1 cellular context compared by ENCODE assay signal in the genomic region with DNA sequence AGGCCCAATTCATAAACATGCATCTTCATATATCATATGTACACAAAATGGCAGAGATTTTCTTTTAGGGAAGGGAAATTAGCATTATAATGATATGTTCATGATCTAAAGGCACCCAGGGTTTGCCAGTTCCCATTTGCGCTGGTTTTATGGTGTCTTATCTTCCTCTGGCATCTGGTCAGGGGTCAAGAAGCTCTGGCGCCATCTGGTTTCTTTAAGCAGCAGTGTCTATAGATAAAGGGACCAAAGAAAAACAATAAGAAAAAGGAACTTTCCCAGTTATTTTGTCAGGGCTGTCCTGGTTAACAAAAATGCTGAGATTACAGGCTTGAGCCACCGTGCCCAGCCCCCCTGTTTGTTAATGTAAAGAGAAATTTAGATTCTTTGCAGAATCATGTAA.
TF ChIP-seq lines count a peak whose summit lies in the region.

No MANE protein-coding gene starts in this region.

TF ChIP-seq in SK-N-SH treated with all-trans-retinoic acid at 6 μM for 48 hours, 23 proteins besides CTCF, POLR2A, EP300 and RAD21 (continued from another document):
- TF ChIP-seq, protein P1, sequence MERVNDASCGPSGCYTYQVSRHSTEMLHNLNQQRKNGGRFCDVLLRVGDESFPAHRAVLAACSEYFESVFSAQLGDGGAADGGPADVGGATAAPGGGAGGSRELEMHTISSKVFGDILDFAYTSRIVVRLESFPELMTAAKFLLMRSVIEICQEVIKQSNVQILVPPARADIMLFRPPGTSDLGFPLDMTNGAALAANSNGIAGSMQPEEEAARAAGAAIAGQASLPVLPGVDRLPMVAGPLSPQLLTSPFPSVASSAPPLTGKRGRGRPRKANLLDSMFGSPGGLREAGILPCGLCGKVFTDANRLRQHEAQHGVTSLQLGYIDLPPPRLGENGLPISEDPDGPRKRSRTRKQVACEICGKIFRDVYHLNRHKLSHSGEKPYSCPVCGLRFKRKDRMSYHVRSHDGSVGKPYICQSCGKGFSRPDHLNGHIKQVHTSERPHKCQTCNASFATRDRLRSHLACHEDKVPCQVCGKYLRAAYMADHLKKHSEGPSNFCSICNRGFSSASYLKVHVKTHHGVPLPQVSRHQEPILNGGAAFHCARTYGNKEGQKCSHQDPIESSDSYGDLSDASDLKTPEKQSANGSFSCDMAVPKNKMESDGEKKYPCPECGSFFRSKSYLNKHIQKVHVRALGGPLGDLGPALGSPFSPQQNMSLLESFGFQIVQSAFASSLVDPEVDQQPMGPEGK (CRISPR knock-in tag; IDR thresholded peaks at IDR 0.05; ENCODE audit: borderline replicate concordance): no peak
- TF ChIP-seq, protein P2, sequence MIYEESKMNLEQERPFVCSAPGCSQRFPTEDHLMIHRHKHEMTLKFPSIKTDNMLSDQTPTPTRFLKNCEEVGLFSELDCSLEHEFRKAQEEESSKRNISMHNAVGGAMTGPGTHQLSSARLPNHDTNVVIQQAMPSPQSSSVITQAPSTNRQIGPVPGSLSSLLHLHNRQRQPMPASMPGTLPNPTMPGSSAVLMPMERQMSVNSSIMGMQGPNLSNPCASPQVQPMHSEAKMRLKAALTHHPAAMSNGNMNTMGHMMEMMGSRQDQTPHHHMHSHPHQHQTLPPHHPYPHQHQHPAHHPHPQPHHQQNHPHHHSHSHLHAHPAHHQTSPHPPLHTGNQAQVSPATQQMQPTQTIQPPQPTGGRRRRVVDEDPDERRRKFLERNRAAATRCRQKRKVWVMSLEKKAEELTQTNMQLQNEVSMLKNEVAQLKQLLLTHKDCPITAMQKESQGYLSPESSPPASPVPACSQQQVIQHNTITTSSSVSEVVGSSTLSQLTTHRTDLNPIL (CRISPR knock-in tag; IDR thresholded peaks at IDR 0.05; ENCODE audit: low read depth): no peak
- no peak for TF ChIP-seq ZNF8 (CRISPR knock-in tag; IDR thresholded peaks at IDR 0.05)
